21 cellular contexts compared by ENCODE assay signal in genomic region chr13:40240293-40240692, GRCh38.
DNase-seq lines count a peak whose midpoint lies in the region; FAIRE-seq and TF ChIP-seq lines count a peak whose summit lies in the region.
"Had no signal": no experiment of that assay in that cellular context is flagged by ENCODE, and none has a peak within 500 bp of the region (broad histone marks: within the 10 kb centered on the region; RNA-seq: fewer than 3 reads in every experiment).

No MANE protein-coding gene starts in this region.

- no peak overlapping the region for H3K9ac ChIP-seq in keratinocyte (ENCODE audit: control insufficient read depth, extremely low read depth, insufficient read depth, low read length)
- H3K9ac ChIP-seq: BLaER1, GM23248 had no signal

- DNase-seq in NCI-H1105 treated with DMSO at 0.1 percent for 48 hours (lab: John Stamatoyannopoulos, UW), result peak; percentile 1
- DNase-seq in NCI-H1105 (lab: John Stamatoyannopoulos, UW), result no peak
- no peak for DNase-seq in epithelial cell of prostate (ENCODE audit: low read depth, low spot score)
- DNase-seq in keratinocyte (ENCODE audit: low read depth, low spot score), result no peak
- DNase-seq in NK-92 (lab: John Stamatoyannopoulos, UW; ENCODE audit: unreplicated experiment), result no peak
- no peak for DNase-seq in T-helper 1 cell
- DNase-seq: Caco-2; CD4-positive, CD25-positive, alpha-beta regulatory T cell; CD8-positive, alpha-beta T cell; DMS153; DND-41; GM23248; H7; HCEC 1CT had no signal

- H3K9me3 ChIP-seq in keratinocyte (ENCODE audit: control insufficient read depth, low read depth, low read length), result no peaks in the 10 kb centered on the region
- H3K9me3 ChIP-seq: Caco-2 had no signal

- H2AFZ ChIP-seq in keratinocyte (ENCODE audit: control insufficient read depth, low read length), result no peak overlapping the region
- H2AFZ ChIP-seq: GM23248 had no signal

- no peak overlapping the region for H3K4me3 ChIP-seq in keratinocyte (ENCODE audit: control insufficient read depth in 2 of 3, extremely low read depth in 1 of 3, insufficient read depth in 2 of 3, low read depth in 1 of 3, low read length in 3 of 3)
- H3K4me3 ChIP-seq: BLaER1, GM23248 had no signal

- H4K20me1 ChIP-seq in keratinocyte (ENCODE audit: control insufficient read depth, extremely low read depth, insufficient read depth, low read length), result no peaks in the 10 kb centered on the region
- H4K20me1 ChIP-seq: BLaER1 had no signal

- no peaks in the 10 kb centered on the region for H3K36me3 ChIP-seq in keratinocyte (ENCODE audit: control insufficient read depth in 2 of 2, extremely low read depth in 1 of 2, insufficient read depth in 2 of 2, low read length in 2 of 2)
- H3K36me3 ChIP-seq: BLaER1 had no signal

- dilution Hi-C loops in keratinocyte (cut with MboI; ENCODE audit: extremely low pct_ligation_motif_present, low sequenced_read_pairs), result no loop called here

- no peaks in the 10 kb centered on the region for H3K9me1 ChIP-seq in keratinocyte (ENCODE audit: control insufficient read depth, extremely low read depth, insufficient read depth, low read length)

- H3K79me2 ChIP-seq in keratinocyte (ENCODE audit: control insufficient read depth, insufficient read depth, low read length), result no peaks in the 10 kb centered on the region

- H3K4me1 ChIP-seq in keratinocyte (ENCODE audit: control insufficient read depth, extremely low read depth, insufficient read depth, low read length), result peaks cover 24% of the 10 kb centered on the region
- H3K4me1 ChIP-seq: BLaER1, Caco-2 had no signal

- no peak for TF ChIP-seq CTCF in keratinocyte (optimal IDR thresholded peaks at IDR 0.05 in 1 of 3, IDR thresholded peaks at IDR 0.05 in 1 of 3, conservative IDR thresholded peaks at IDR 0.05 in 1 of 3; ENCODE audit: extremely low read depth in 1 of 3, insufficient read depth in 2 of 3, low read length in 3 of 3)

- FAIRE-seq in keratinocyte (lab: Jason Lieb, UNC), result peak; percentile 84
- FAIRE-seq: A204.1, G401.6, GM12892, H1 had no signal

- H3K27me3 ChIP-seq in keratinocyte (ENCODE audit: control insufficient read depth, extremely low read depth, insufficient read depth, low read length), result no peaks in the 10 kb centered on the region
- H3K27me3 ChIP-seq: BLaER1 had no signal

- peak overlapping the region; percentile 9 for H3K27ac ChIP-seq in epithelial cell of prostate
- H3K27ac ChIP-seq in keratinocyte (ENCODE audit: control insufficient read depth, insufficient read depth, low read length), result no peak overlapping the region
- H3K27ac ChIP-seq: 22Rv1, BLaER1, C4-2B, GM23248 had no signal

- peak overlapping the region; percentile 1 for H3K4me2 ChIP-seq in keratinocyte (ENCODE audit: control insufficient read depth, extremely low read depth, insufficient read depth, low read depth, low read length)
- H3K4me2 ChIP-seq: BLaER1 had no signal
